In genomic region chr2:148893906-148894305, GRCh38 we compare ENCODE assay signal across 20 cellular contexts. TPM values are rescaled to one million over a fixed set of nuclear protein-coding genes. Genes with fewer than 3 reads are reported as not detected.
"Had no signal": no experiment of that assay in that cellular context is flagged by ENCODE, and none has a peak within 500 bp of the region (broad histone marks: within the 10 kb centered on the region; RNA-seq: fewer than 3 reads in every experiment).

No MANE protein-coding gene starts in this region.

- H3K4me1 ChIP-seq: Peyer's patch, SJCRH30 had no signal

- ATAC-seq: Right ventricle myocardium inferior, SK-N-SH treated with all-trans-retinoic acid at 6 μM for 48 hours had no signal

- DNase-seq: KBM-7, NCI-H1092, NCI-H1105 treated with DMSO at 0.1 percent for 48 hours, NCI-H1417 treated with DMSO at 0.1 percent for 48 hours, NCI-H146, NCI-H1694 treated with DMSO at 0.1 percent for 48 hours, NCI-H1930, NCI-H2081 treated with DMSO at 0.1 percent for 48 hours, NCI-H2227 treated with DMSO at 0.1 percent for 48 hours, NCI-H524, NCI-H526 treated with DMSO at 0.1 percent for 48 hours, NCI-H748 treated with DMSO at 0.1 percent for 48 hours, OCI-M1, PC-9, Peyer's patch, SHP77 treated with DMSO at 0.1 percent for 48 hours, SJCRH30 had no signal

- H3K27ac ChIP-seq: PC-9, Peyer's patch, SJCRH30 had no signal

- H3K4me3 ChIP-seq: PC-9, Peyer's patch, SJCRH30 had no signal

- H3K27me3 ChIP-seq: Peyer's patch, SJCRH30 had no signal

- H3K36me3 ChIP-seq: Peyer's patch, SJCRH30 had no signal

- H3K9me3 ChIP-seq: SJCRH30 had no signal

RNA-seq across cellular contexts. Expression of gene KIF5C, which starts 18.9 kb away (rescaled TPM):
- total RNA-seq: HT-29 had no signal
